ENCODE assay signal across 18 cellular contexts in genomic region chr11:11140510-11140909, GRCh38.
DNase-seq lines count a peak whose midpoint lies in the region; ATAC-seq and TF ChIP-seq lines count a peak whose summit lies in the region.
"Had no signal": no experiment of that assay in that cellular context is flagged by ENCODE, and none has a peak within 500 bp of the region (broad histone marks: within the 10 kb centered on the region; RNA-seq: fewer than 3 reads in every experiment).

No MANE protein-coding gene starts in this region.

- no peak for TF ChIP-seq CTCF in coronary artery (IDR thresholded peaks at IDR 0.05)
- no peak for TF ChIP-seq CTCF in right lobe of liver (IDR thresholded peaks at IDR 0.05)
- TF ChIP-seq CTCF in sigmoid colon (IDR thresholded peaks at IDR 0.05), result no peak
- TF ChIP-seq CTCF in vagina (IDR thresholded peaks at IDR 0.05), result no peak

- H3K36me3 ChIP-seq in right lobe of liver, result no peaks in the 10 kb centered on the region
- no peaks in the 10 kb centered on the region for H3K36me3 ChIP-seq in sigmoid colon
- H3K36me3 ChIP-seq in vagina, result no peaks in the 10 kb centered on the region
- H3K36me3 ChIP-seq: BE2C had no signal

- no peaks in the 10 kb centered on the region for H3K9me3 ChIP-seq in right lobe of liver
- H3K9me3 ChIP-seq in sigmoid colon, result no peaks in the 10 kb centered on the region
- no peaks in the 10 kb centered on the region for H3K9me3 ChIP-seq in vagina
- H3K9me3 ChIP-seq: A549, BE2C had no signal

- H3K27ac ChIP-seq in coronary artery, result peak overlapping the region; percentile 49 to 62
- peak overlapping the region in 1 of 3 donors; percentile 17 for H3K27ac ChIP-seq in right lobe of liver
- H3K27ac ChIP-seq in sigmoid colon, result peak overlapping the region in 3 of 4 donors; percentile 59 to 78 (median 71)
- H3K27ac ChIP-seq in vagina, result peak overlapping the region; percentile 6
- H3K27ac ChIP-seq: A549, C4-2B, HL-60 had no signal

- intact Hi-C loops in right lobe of liver (cut with DNase I) (no loop called here), sigmoid colon (cut with DNase I) (no loop called here), vagina (cut with DNase I) (no loop called here)

- ATAC-seq in right lobe of liver (peak; percentile 70 to 75 (median 72)), GM18861 (IDR thresholded peaks at IDR 0.05; ENCODE audit: unreplicated experiment) (no peak)
- ATAC-seq: A549; CD8-positive, alpha-beta T cell had no signal

- no peak for TF ChIP-seq EP300 in sigmoid colon (IDR thresholded peaks at IDR 0.05)

- no peak overlapping the region for H3K4me3 ChIP-seq in coronary artery
- H3K4me3 ChIP-seq in right lobe of liver, result no peak overlapping the region
- H3K4me3 ChIP-seq in sigmoid colon, result no peak overlapping the region
- no peak overlapping the region for H3K4me3 ChIP-seq in vagina
- H3K4me3 ChIP-seq: A549 had no signal

- H3K4me1 ChIP-seq in right lobe of liver (peaks cover 0 to 32% (median 0%) of the 10 kb centered on the region in 4 donors), sigmoid colon (peaks cover 0 to 42% (median 29%) of the 10 kb centered on the region in 4 donors), vagina (peaks cover 11% of the 10 kb centered on the region)
- H3K4me1 ChIP-seq: A549, BE2C had no signal

- DNase-seq in coronary artery (ENCODE audit: low spot score) (no peak), right lobe of liver (no peak), sigmoid colon (no peak), vagina (ENCODE audit: extremely low spot score in 2 of 2) (no peak), NCI-H2196 treated with DMSO at 0.1 percent for 48 hours (lab: John Stamatoyannopoulos, UW; ENCODE audit: unreplicated experiment) (no peak)
- no peak for DNase-seq in effector CD8-positive, alpha-beta T cell (lab: John Stamatoyannopoulos, UW)
- DNase-seq: BE2C; CD8-positive, alpha-beta T cell; COR-L47; DMS153; DMS79 treated with DMSO at 0.1 percent for 48 hours; EL; HCEC 1CT; HFFc6 had no signal

- TF ChIP-seq POLR2A in right lobe of liver (IDR thresholded peaks at IDR 0.05), result no peak
- TF ChIP-seq POLR2A in sigmoid colon (IDR thresholded peaks at IDR 0.05), result no peak
- no peak for TF ChIP-seq POLR2A in vagina (IDR thresholded peaks at IDR 0.05)

- H3K27me3 ChIP-seq in right lobe of liver (no peaks in the 10 kb centered on the region), sigmoid colon (no peaks in the 10 kb centered on the region), vagina (no peaks in the 10 kb centered on the region)
- H3K27me3 ChIP-seq: BE2C had no signal
